In the genomic region with DNA sequence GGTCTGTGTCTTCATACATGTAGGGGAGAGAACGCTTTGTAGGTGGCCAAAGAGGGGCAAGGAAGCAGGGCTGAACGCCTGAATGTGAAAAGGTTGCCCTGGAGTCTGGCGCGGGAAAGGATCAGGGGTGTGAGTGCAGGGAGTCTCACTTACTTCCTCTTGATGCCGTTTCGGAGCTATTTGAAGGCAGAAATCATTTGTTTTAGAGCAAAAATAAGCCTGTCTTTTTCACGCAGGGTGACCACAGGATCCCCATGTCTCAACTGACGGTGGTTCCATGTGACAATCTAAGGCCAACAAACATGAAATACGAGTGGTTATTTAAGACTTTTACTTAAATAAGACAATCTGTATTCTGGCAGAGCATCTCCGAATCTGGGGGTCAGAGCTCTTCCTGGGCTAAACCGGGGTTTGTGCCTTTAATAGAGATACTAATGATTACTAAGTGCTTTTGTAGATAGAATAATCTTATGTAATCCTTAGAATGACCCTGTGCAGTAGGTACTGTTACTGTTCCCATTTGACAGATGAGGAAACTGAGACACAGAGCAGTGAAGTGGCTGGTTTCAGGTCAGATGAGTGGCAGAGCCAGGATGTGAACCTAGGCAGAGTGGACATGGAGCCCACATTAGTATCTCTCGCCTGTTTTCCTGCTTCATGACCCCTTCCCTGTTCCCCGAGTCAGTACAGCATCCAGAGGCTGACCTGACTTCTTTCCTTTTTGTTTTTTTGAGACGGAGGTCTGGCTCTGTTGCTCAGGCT, we compare ENCODE assay signal across 11 cellular contexts. TPM values are rescaled to one million over a fixed set of nuclear protein-coding genes. Genes with fewer than 3 reads are reported as not detected.
DNase-seq lines count a peak whose midpoint lies in the region; ATAC-seq and TF ChIP-seq lines count a peak whose summit lies in the region.
"Had no signal": no experiment of that assay in that cellular context is flagged by ENCODE, and none has a peak within 500 bp of the region (broad histone marks: within the 10 kb centered on the region; RNA-seq: fewer than 3 reads in every experiment).

No MANE protein-coding gene starts in this region.

- H3K9me3 ChIP-seq in HAP-1, result no peaks in the 10 kb centered on the region
- H3K9me3 ChIP-seq: adrenal gland, left lung had no signal

- H3K4me3 ChIP-seq in HAP-1, result peak overlapping the region; percentile 63

- H3K27ac Mint-ChIP-seq in CD14-positive monocyte (peak overlapping the region in 6 of 7 donors; percentile 74 to 91 (median 86)), memory B cell (peak overlapping the region; percentile 85)

- peaks cover 10% of the 10 kb centered on the region for H3K4me1 ChIP-seq in HAP-1

- H3K4me1 Mint-ChIP-seq in CD14-positive monocyte (peaks cover 47% of the 10 kb centered on the region), memory B cell (peaks cover 27% of the 10 kb centered on the region)

- no peak for DNase-seq in CD14-positive monocyte (ENCODE audit: low spot score)
- DNase-seq in HAP-1 (ENCODE audit: low spot score in 2 of 2), result peak; percentile 8 to 49
- peak; percentile 19 for DNase-seq in UCSD-AML1 (lab: John Stamatoyannopoulos, UW; ENCODE audit: unreplicated experiment)
- peak in 1 of 2 donors; percentile 22 for DNase-seq in memory B cell (ENCODE audit: low spot score in 2 of 2)
- no peak for DNase-seq in SHP77 treated with DMSO at 0.1 percent for 48 hours (lab: John Stamatoyannopoulos, UW)
- no peak for DNase-seq in mucosa of gallbladder (ENCODE audit: low spot score)
- no peak for DNase-seq in superior temporal gyrus (ENCODE audit: extremely low spot score)
- DNase-seq: adrenal gland; stimulated activated naive CD4-positive, alpha-beta T cell had no signal

- intact Hi-C loops in CD14-positive monocyte (cut with micrococcal nuclease), result loop anchor here in 1 of 2 donors (5.0 kb wide), 1 partner anchor 67 kb away; no protein-coding TSS in a partner anchor

- peaks cover 0 to 3% of the 10 kb centered on the region in 2 donors for H3K36me3 Mint-ChIP-seq in CD14-positive monocyte
- H3K36me3 Mint-ChIP-seq in memory B cell, result no peaks in the 10 kb centered on the region

- no peaks in the 10 kb centered on the region for H3K27me3 ChIP-seq in HAP-1 (ENCODE audit: low read depth)
- H3K27me3 ChIP-seq: adrenal gland, left lung had no signal

- no peaks in the 10 kb centered on the region for H3K9me3 Mint-ChIP-seq in CD14-positive monocyte
- no peaks in the 10 kb centered on the region for H3K9me3 Mint-ChIP-seq in memory B cell

- in situ Hi-C loops in HAP-1 (cut with MboI; ENCODE audit: low sequenced_read_pairs), result no loop called here

- TF ChIP-seq CTCF in CD14-positive monocyte (IDR thresholded peaks at IDR 0.05), result no peak

- no peak for ATAC-seq in memory B cell (ENCODE audit: low read depth)
- no peak for ATAC-seq in GM21367 (IDR thresholded peaks at IDR 0.05; ENCODE audit: unreplicated experiment)

- H3K4me3 Mint-ChIP-seq in CD14-positive monocyte (peak overlapping the region; percentile 93 to 97), memory B cell (peak overlapping the region; percentile 97)

- H3K36me3 ChIP-seq in HAP-1 (replicated peaks), result peaks cover 4% of the 10 kb centered on the region; the same call in 1 of the 2 replicates
- H3K36me3 ChIP-seq: adrenal gland, left lung had no signal

- H3K27me3 Mint-ChIP-seq in CD14-positive monocyte (ENCODE audit: low read depth in 3 of 3) (peaks cover 0 to 2% (median 1%) of the 10 kb centered on the region in 3 donors), memory B cell (no peaks in the 10 kb centered on the region)

RNA-seq across cellular contexts. Expression of a gene that starts 1.9 kb away (rescaled TPM):
- 1 to 10 TPM; 5.0 to 6.9 TPM for polyA plus RNA-seq in CD14-positive monocyte
- total RNA-seq in mucosa of gallbladder, result 39.9 TPM

RNA-seq across cellular contexts. Expression of a gene that starts 6.5 kb away (rescaled TPM):
- 1 to 10 TPM; 1.4 to 1.8 TPM for polyA plus RNA-seq in CD14-positive monocyte
- 21.0 TPM for total RNA-seq in mucosa of gallbladder

Comparison
In these comparisons a context has a peak if more than half of its experiments do, and no peak if none do; other contexts are left out.
1. DNase-seq: peak in HAP-1 (2 of 2) and UCSD-AML1 (single experiment); none in CD14-positive monocyte (single experiment), SHP77 treated with DMSO at 0.1 percent for 48 hours (single experiment), mucosa of gallbladder (single experiment) and superior temporal gyrus (single experiment).